In genomic region chr6:66340736-66341135, GRCh38 we compare ENCODE assay signal across 11 cellular contexts.
"Had no signal": no experiment of that assay in that cellular context is flagged by ENCODE, and none has a peak within 500 bp of the region (broad histone marks: within the 10 kb centered on the region; RNA-seq: fewer than 3 reads in every experiment).

No MANE protein-coding gene starts in this region.

- H3K9ac ChIP-seq: GM23248 had no signal

- H3K36me3 ChIP-seq: HAP-1 had no signal

- H2AFZ ChIP-seq: GM23248, GM23338 had no signal

- DNase-seq: GM23248, GOT3, H7, H9, HCEC 1CT, HFFc6 had no signal

- H3K9me3 ChIP-seq: HAP-1 had no signal

- H3K4me1 ChIP-seq: HAP-1 had no signal

- H3K4me2 ChIP-seq: GM23338 had no signal

- ATAC-seq: GM23338, HCT116 had no signal

- H3K4me3 ChIP-seq: GM23248, GM23338, HAP-1 had no signal

- H3K27ac ChIP-seq: GM23248 had no signal

- FAIRE-seq: H1, H54 had no signal
